ENCODE assay signal across 1 cellular context in genomic region chr11:35994421-35994820, GRCh38.
TF ChIP-seq lines count a peak whose summit lies in the region.

No MANE protein-coding gene starts in this region.

TF ChIP-seq in GM12878, 131 proteins besides CTCF, POLR2A, EP300 and RAD21:
- TF ChIP-seq MEF2A (IDR thresholded peaks at IDR 0.05; ENCODE audit: insufficient read depth, low read depth, low read length): 0 out of 2 replicates have a peak, but pooled peaks have one; percentile 37
- peak; percentile 99 for TF ChIP-seq TCF7 (IDR thresholded peaks at IDR 0.05; ENCODE audit: borderline replicate concordance)
- no peak for TF ChIP-seq USF2 (IDR thresholded peaks at IDR 0.05; ENCODE audit: borderline replicate concordance, low read depth, low read length)
- TF ChIP-seq KDM1A (IDR thresholded peaks at IDR 0.05; ENCODE audit: borderline replicate concordance): no peak
- TF ChIP-seq POU2F2 (IDR thresholded peaks at IDR 0.05; ENCODE audit: borderline replicate concordance, low read depth, low read length): peak; percentile 53; the same call in 1 of the 3 replicates
- TF ChIP-seq ZBED1 (IDR thresholded peaks at IDR 0.05; ENCODE audit: borderline replicate concordance): 0 out of 2 replicates have a peak, but pooled peaks have one; percentile 59
- 0 out of 2 replicates have a peak, but pooled peaks have one; percentile 18 for TF ChIP-seq MTA2 (IDR thresholded peaks at IDR 0.05; ENCODE audit: low read depth)
- no peak for TF ChIP-seq ATF3 (IDR thresholded peaks at IDR 0.05; ENCODE audit: borderline replicate concordance, extremely low read depth, low read depth, low read length)
- peak; percentile 90; the same call in 1 of the 2 replicates for TF ChIP-seq FOXM1 (IDR thresholded peaks at IDR 0.05; ENCODE audit: low read depth, low read length)
- 0 out of 2 replicates have a peak, but pooled peaks have one; percentile 23 for TF ChIP-seq DPF2 (IDR thresholded peaks at IDR 0.05)
- no peak for TF ChIP-seq RCOR1 (conservative IDR thresholded peaks at IDR 0.05; ENCODE audit: low read depth, low read length)
- TF ChIP-seq ZSCAN29 (IDR thresholded peaks at IDR 0.05): no peak
- 0 out of 2 replicates have a peak, but pooled peaks have one; percentile 33 for TF ChIP-seq BCL11A (IDR thresholded peaks at IDR 0.05; ENCODE audit: low read depth, low read length)
- peak; percentile 57 for TF ChIP-seq JUNB (IDR thresholded peaks at IDR 0.05)
- no peak for TF ChIP-seq ZNF622 (IDR thresholded peaks at IDR 0.05)
- TF ChIP-seq RUNX3 (IDR thresholded peaks at IDR 0.05; ENCODE audit: low read length): peak; percentile 97
- TF ChIP-seq PAX5 (IDR thresholded peaks at IDR 0.05; ENCODE audit: borderline replicate concordance, low read depth, low read length): 0 out of 2 replicates have a peak, but pooled peaks have one; percentile 26
- 0 out of 2 replicates have a peak, but pooled peaks have one; percentile 49 for TF ChIP-seq CREM (IDR thresholded peaks at IDR 0.05; ENCODE audit: low read depth)
- peak in 1 of 2 experiments; percentile 22; a peak in 1 of 4 replicates for TF ChIP-seq ETV6 (conservative IDR thresholded peaks at IDR 0.05 in 1 of 2, IDR thresholded peaks at IDR 0.05 in 1 of 2; ENCODE audit: borderline replicate concordance in 1 of 2, low read depth in 1 of 2)
- no peak for TF ChIP-seq MYB (IDR thresholded peaks at IDR 0.05; ENCODE audit: borderline replicate concordance, low read depth, low read length)
- TF ChIP-seq CBFB (IDR thresholded peaks at IDR 0.05; ENCODE audit: low read depth): peak; percentile 74
- peak; percentile 60 for TF ChIP-seq EED (IDR thresholded peaks at IDR 0.05; ENCODE audit: low read depth)
- peak; percentile 86; the same call in 1 of the 2 replicates for TF ChIP-seq NFIC (IDR thresholded peaks at IDR 0.05; ENCODE audit: low read depth, low read length)
- no peak for TF ChIP-seq TARDBP (IDR thresholded peaks at IDR 0.05; ENCODE audit: borderline replicate concordance)
